Comparison of ENCODE assay signal across 8 cellular contexts in the genomic region with DNA sequence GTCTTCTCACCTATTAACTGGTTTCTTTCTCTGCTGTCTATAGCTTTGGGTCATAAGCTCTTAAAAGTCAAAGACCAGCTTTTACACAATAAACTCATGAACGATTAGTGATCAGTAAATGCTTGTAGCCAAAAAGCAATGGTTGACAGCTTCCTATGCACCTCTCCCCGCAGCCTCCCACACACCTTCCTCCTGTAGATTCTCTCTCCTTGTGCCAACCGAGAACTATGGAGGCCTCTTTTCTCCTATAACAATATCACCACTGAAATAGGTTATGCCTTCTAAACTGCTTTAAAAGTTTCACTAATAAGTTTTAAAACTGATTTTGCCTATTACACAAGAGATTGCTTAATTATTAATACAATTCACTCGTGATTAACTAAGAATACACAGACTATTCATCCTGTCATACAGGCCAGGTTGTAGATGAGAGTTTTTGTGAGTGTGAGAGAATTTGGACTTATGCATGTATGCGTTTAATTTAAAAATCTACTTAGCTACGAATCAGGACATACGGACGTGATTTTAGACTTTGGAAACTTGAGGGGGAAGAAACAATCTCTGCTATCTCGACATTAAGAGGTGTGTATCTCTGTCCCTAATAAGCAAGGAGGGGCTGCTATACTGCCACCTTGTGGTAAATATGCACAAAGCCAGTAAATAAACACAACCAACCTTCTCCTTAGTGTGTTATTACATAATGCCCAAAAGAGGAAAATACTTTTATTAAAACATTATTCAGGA.
DNase-seq lines count a peak whose midpoint lies in the region; ATAC-seq, FAIRE-seq and TF ChIP-seq lines count a peak whose summit lies in the region.

No MANE protein-coding gene starts in this region.

- TF ChIP-seq POLR2A in right lobe of liver (IDR thresholded peaks at IDR 0.05), result no peak

- no peaks in the 10 kb centered on the region for H3K27me3 Mint-ChIP-seq in activated T-helper 1 cell treated with anti-CD3 and anti-CD28 coated beads, Interleukin-12 subunit alpha, Interleukin-12 subunit beta, Interleukin-2, Interleukin-4 antibody, amounts not matched to agents 30 ng/mL and 10 ng/mL and 1 ng/mL, durations not matched to agents 14 hours and 24 hours and 36 hours (ENCODE audit: insufficient read depth)

- no peaks in the 10 kb centered on the region for H3K4me1 ChIP-seq in colonic mucosa
- peaks cover 0 to 13% (median 2%) of the 10 kb centered on the region in 4 donors for H3K4me1 ChIP-seq in right lobe of liver

- H3K27ac ChIP-seq in colonic mucosa (no peak overlapping the region), right lobe of liver (peak overlapping the region in 2 of 3 donors; percentile 51 to 63)

- WGBS in right lobe of liver (ENCODE audit: insufficient coverage, low coverage, low lambda C conversion rate, missing lambda C conversion rate), result 21% methylated on average over 9 of the region's 9 CpGs

- no peaks in the 10 kb centered on the region for H3K9me3 Mint-ChIP-seq in activated T-helper 1 cell treated with anti-CD3 and anti-CD28 coated beads, Interleukin-12 subunit alpha, Interleukin-12 subunit beta, Interleukin-2, Interleukin-4 antibody, amounts not matched to agents 30 ng/mL and 10 ng/mL and 1 ng/mL, durations not matched to agents 14 hours and 24 hours and 36 hours

- intact Hi-C loops in colonic mucosa (cut with DNase I) (loop anchor here (10.0 kb wide), 1 partner anchor 789 kb away; no protein-coding TSS in a partner anchor), right lobe of liver (cut with DNase I) (no loop called here)
- intact Hi-C loops in activated T-helper 1 cell treated with anti-CD3 and anti-CD28 coated beads, Interleukin-12 subunit alpha, Interleukin-12 subunit beta, Interleukin-2, Interleukin-4 antibody, amounts not matched to agents 30 ng/mL and 10 ng/mL and 1 ng/mL, durations not matched to agents 14 hours and 24 hours and 36 hours (cut with micrococcal nuclease), result no loop called here

- peak; percentile 85 for FAIRE-seq in A204.1 (lab: Jason Lieb, UNC)

- DNase-seq in GM06990 (ENCODE audit: extremely low read depth, insufficient read length) (no peak), NOMO-1 treated with DMSO at 0.1 percent for 48 hours (lab: John Stamatoyannopoulos, UW; ENCODE audit: unreplicated experiment) (peak; percentile 38), colonic mucosa (peak; percentile 38), right lobe of liver (no peak)
- DNase-seq in activated T-helper 1 cell treated with anti-CD3 and anti-CD28 coated beads, Interleukin-12 subunit alpha, Interleukin-12 subunit beta, Interleukin-2, Interleukin-4 antibody, amounts not matched to agents 30 ng/mL and 10 ng/mL and 1 ng/mL, durations not matched to agents 14 hours and 24 hours and 36 hours (ENCODE audit: low spot score), result no peak

- H3K36me3 Mint-ChIP-seq in activated T-helper 1 cell treated with anti-CD3 and anti-CD28 coated beads, Interleukin-12 subunit alpha, Interleukin-12 subunit beta, Interleukin-2, Interleukin-4 antibody, amounts not matched to agents 30 ng/mL and 10 ng/mL and 1 ng/mL, durations not matched to agents 14 hours and 24 hours and 36 hours (ENCODE audit: low read depth), result no peaks in the 10 kb centered on the region

- no peak overlapping the region for H3K4me3 ChIP-seq in GM06990 (replicated peaks; ENCODE audit: low read depth, low read length)
- H3K4me3 ChIP-seq in colonic mucosa, result no peak overlapping the region
- peak overlapping the region in 2 of 3 donors; percentile 5 to 17 for H3K4me3 ChIP-seq in right lobe of liver

- TF ChIP-seq CTCF in GM06990 (IDR thresholded peaks at IDR 0.05; ENCODE audit: insufficient read depth, low read length, poor library complexity, severe bottlenecking) (peak; percentile 77), colonic mucosa (IDR thresholded peaks at IDR 0.05) (peak; percentile 82), right lobe of liver (IDR thresholded peaks at IDR 0.05) (peak; percentile 87 to 94 (median 91))

- H3K4me1 Mint-ChIP-seq in activated T-helper 1 cell treated with anti-CD3 and anti-CD28 coated beads, Interleukin-12 subunit alpha, Interleukin-12 subunit beta, Interleukin-2, Interleukin-4 antibody, amounts not matched to agents 30 ng/mL and 10 ng/mL and 1 ng/mL, durations not matched to agents 14 hours and 24 hours and 36 hours (ENCODE audit: low read depth), result no peaks in the 10 kb centered on the region

- H3K36me3 ChIP-seq in GM06990 (ENCODE audit: control insufficient read depth, insufficient read depth, low read length), result no peaks in the 10 kb centered on the region
- H3K36me3 ChIP-seq in colonic mucosa, result no peaks in the 10 kb centered on the region
- no peaks in the 10 kb centered on the region for H3K36me3 ChIP-seq in right lobe of liver

- H3K4me3 Mint-ChIP-seq in activated T-helper 1 cell treated with anti-CD3 and anti-CD28 coated beads, Interleukin-12 subunit alpha, Interleukin-12 subunit beta, Interleukin-2, Interleukin-4 antibody, amounts not matched to agents 30 ng/mL and 10 ng/mL and 1 ng/mL, durations not matched to agents 14 hours and 24 hours and 36 hours, result no peak overlapping the region

- H3K27ac Mint-ChIP-seq in activated T-helper 1 cell treated with anti-CD3 and anti-CD28 coated beads, Interleukin-12 subunit alpha, Interleukin-12 subunit beta, Interleukin-2, Interleukin-4 antibody, amounts not matched to agents 30 ng/mL and 10 ng/mL and 1 ng/mL, durations not matched to agents 14 hours and 24 hours and 36 hours, result no peak overlapping the region

- H3K27me3 ChIP-seq in GM06990 (replicated peaks; ENCODE audit: control insufficient read depth, insufficient read depth, low read length), result no peaks in the 10 kb centered on the region
- no peaks in the 10 kb centered on the region for H3K27me3 ChIP-seq in colonic mucosa
- H3K27me3 ChIP-seq in right lobe of liver, result no peaks in the 10 kb centered on the region

- no peak overlapping the region for H3K9ac ChIP-seq in colonic mucosa (ENCODE audit: low read depth in 2 of 2, low read length in 2 of 2)

- H3K9me3 ChIP-seq in colonic mucosa (no peaks in the 10 kb centered on the region), right lobe of liver (no peaks in the 10 kb centered on the region)

- ATAC-seq in HG02943 (IDR thresholded peaks at IDR 0.05; ENCODE audit: low read depth, unreplicated experiment) (peak; percentile 71), right lobe of liver (peak; percentile 88 to 97 (median 92)), HG03460 (IDR thresholded peaks at IDR 0.05; ENCODE audit: unreplicated experiment) (no peak)

Comparison
In these comparisons a context has a peak if more than half of its experiments do, and no peak if none do; other contexts are left out.
1. DNase-seq: peak in NOMO-1 treated with DMSO at 0.1 percent for 48 hours (single experiment) and colonic mucosa (single experiment); none in GM06990 (single experiment), right lobe of liver (0 of 3) and activated T-helper 1 cell treated with anti-CD3 and anti-CD28 coated beads, Interleukin-12 subunit alpha, Interleukin-12 subunit beta, Interleukin-2, Interleukin-4 antibody, amounts not matched to agents 30 ng/mL and 10 ng/mL and 1 ng/mL, durations not matched to agents 14 hours and 24 hours and 36 hours (single experiment).
2. H3K4me3 ChIP-seq: peak in right lobe of liver (2 of 3); none in GM06990 (single experiment) and colonic mucosa (single experiment).
3. Peak in every context shown above with its lines, with median percentiles within 50 percentile points of each other: CTCF ChIP-seq.